ENCODE assay signal across 9 cellular contexts in genomic region chr2:223956267-223956666, GRCh38. TPM values are rescaled to one million over a fixed set of nuclear protein-coding genes. Genes with fewer than 3 reads are reported as not detected.
DNase-seq lines count a peak whose midpoint lies in the region; ATAC-seq and TF ChIP-seq lines count a peak whose summit lies in the region.
"Had no signal": no experiment of that assay in that cellular context is flagged by ENCODE, and none has a peak within 500 bp of the region (broad histone marks: within the 10 kb centered on the region; RNA-seq: fewer than 3 reads in every experiment).

No MANE protein-coding gene starts in this region.

- TF ChIP-seq CTCF in right atrium auricular region (IDR thresholded peaks at IDR 0.05) = no peak

- no peak overlapping the region for H3K4ac ChIP-seq in mesendoderm (ENCODE audit: low read depth, low read length)

- no peak overlapping the region for H4K8ac ChIP-seq in mesendoderm (ENCODE audit: low read depth, low read length)

- ATAC-seq in Right ventricle myocardium inferior = no peak

- no CpG with 5 or more reads among the region's 4 CpGs for WGBS in mesendoderm (ENCODE audit: extremely low coverage, insufficient coverage, low lambda C conversion rate)

- H3K4me2 ChIP-seq in mesendoderm (ENCODE audit: low read length) = no peak overlapping the region

- peaks cover 20% of the 10 kb centered on the region for H3K36me3 Mint-ChIP-seq in T-helper 2 cell treated with Interferon-gamma antibody and Interleukin-4, amounts not matched to agents 5 μg/mL and 100 μg/mL, for 36 hours (ENCODE audit: low read depth)

- H3K27me3 ChIP-seq in right atrium auricular region = no peaks in the 10 kb centered on the region
- H3K27me3 ChIP-seq in mesendoderm (ENCODE audit: insufficient read depth, low read length, poor library complexity) = no peaks in the 10 kb centered on the region

- H3K18ac ChIP-seq in mesendoderm (ENCODE audit: low read length) = peak overlapping the region; percentile 28

- H3K36me3 ChIP-seq in right atrium auricular region = no peaks in the 10 kb centered on the region
- peaks cover 2% of the 10 kb centered on the region for H3K36me3 ChIP-seq in mesendoderm (ENCODE audit: control insufficient read depth, insufficient read depth, low read length)

- H3K4me3 ChIP-seq in right atrium auricular region (peak overlapping the region in 1 of 2 donors; percentile 85), mesendoderm (ENCODE audit: low read length) (no peak overlapping the region)

- no peak overlapping the region for H3K56ac ChIP-seq in mesendoderm (ENCODE audit: low read length)

- H3K9ac ChIP-seq in mesendoderm (ENCODE audit: low read length) = no peak overlapping the region

- peaks cover 26% of the 10 kb centered on the region for H3K79me2 ChIP-seq in mesendoderm (ENCODE audit: control insufficient read depth, insufficient read depth, low read length)

- peak overlapping the region; percentile 95 for H3K4me3 Mint-ChIP-seq in T-helper 2 cell treated with Interferon-gamma antibody and Interleukin-4, amounts not matched to agents 5 μg/mL and 100 μg/mL, for 36 hours

- no peak overlapping the region for H4K5ac ChIP-seq in mesendoderm (ENCODE audit: low read length)

- H2BK15ac ChIP-seq in mesendoderm (replicated peaks; ENCODE audit: low read depth) = peak overlapping the region; percentile 57

- intact Hi-C loops in Right ventricle myocardium inferior (cut with DNase I) = loop anchor here (5.0 kb wide), 1 partner anchor 631 kb away; the partner anchor contains the start of gene CUL3

- peak overlapping the region; percentile 84 for H3K27ac Mint-ChIP-seq in T-helper 2 cell treated with Interferon-gamma antibody and Interleukin-4, amounts not matched to agents 5 μg/mL and 100 μg/mL, for 36 hours

- peaks cover 1% of the 10 kb centered on the region for H3K79me1 ChIP-seq in mesendoderm (ENCODE audit: low read length)

- POLR2A ChIA-PET in HEK293T (lab: Yijun Ruan, JAX) = no interaction called here

- H2BK120ac ChIP-seq in mesendoderm (ENCODE audit: low read depth, low read length) = no peak overlapping the region

- H3K27ac ChIP-seq in right atrium auricular region (peak overlapping the region; percentile 85), mesendoderm (ENCODE audit: low read depth, low read length) (no peak overlapping the region)

- no peak overlapping the region for H2AK5ac ChIP-seq in mesendoderm (ENCODE audit: low read length)

- no peaks in the 10 kb centered on the region for H3K9me3 ChIP-seq in right atrium auricular region

- H3K4me1 Mint-ChIP-seq in T-helper 2 cell treated with Interferon-gamma antibody and Interleukin-4, amounts not matched to agents 5 μg/mL and 100 μg/mL, for 36 hours (ENCODE audit: low read depth) = peaks cover 43% of the 10 kb centered on the region

- CTCF ChIA-PET in HEK293T (lab: Yijun Ruan, JAX) = no interaction called here

- H3K4me1 ChIP-seq in right atrium auricular region = peaks cover 0 to 41% of the 10 kb centered on the region in 2 donors
- H3K4me1 ChIP-seq in mesendoderm (ENCODE audit: control insufficient read depth, low read depth, low read length) = peaks cover 4% of the 10 kb centered on the region

- no peak overlapping the region for H3K23ac ChIP-seq in mesendoderm (ENCODE audit: low read length)

- no peaks in the 10 kb centered on the region for H3K9me3 Mint-ChIP-seq in T-helper 2 cell treated with Interferon-gamma antibody and Interleukin-4, amounts not matched to agents 5 μg/mL and 100 μg/mL, for 36 hours

- DNase-seq in right atrium auricular region (ENCODE audit: low spot score) = no peak
- DNase-seq in Right ventricle myocardium inferior (ENCODE audit: missing footprints) = no peak
- no peak for DNase-seq in T-helper 2 cell treated with Interferon-gamma antibody and Interleukin-4, amounts not matched to agents 5 μg/mL and 100 μg/mL, for 36 hours (ENCODE audit: low spot score)
- no peak for DNase-seq in mesendoderm
- DNase-seq in SK-N-DZ (ENCODE audit: low spot score) = no peak
- DNase-seq in GOT3 (lab: John Stamatoyannopoulos, UW) = no peak
- no peak for DNase-seq in stimulated activated CD4-positive, alpha-beta T cell treated with anti-CD3 and anti-CD28 coated beads, Interleukin-15, amount 100 ng/mL, for 24 hours
- no peak for DNase-seq in HEK293T (ENCODE audit: extremely low spot score)
- DNase-seq: stimulated activated CD4-positive, alpha-beta T cell treated with anti-CD3 and anti-CD28 coated beads, Interleukin-1b, Interleukin-23, amount 100 ng/mL, for 48 hours had no signal

- H3K27me3 Mint-ChIP-seq in T-helper 2 cell treated with Interferon-gamma antibody and Interleukin-4, amounts not matched to agents 5 μg/mL and 100 μg/mL, for 36 hours (ENCODE audit: low read depth) = no peaks in the 10 kb centered on the region

- no peak overlapping the region for H2BK5ac ChIP-seq in mesendoderm (ENCODE audit: low read length)

TF ChIP-seq in HEK293T, 16 proteins besides CTCF, POLR2A, EP300 and RAD21:
- TF ChIP-seq CTBP1 (IDR thresholded peaks at IDR 0.05; ENCODE audit: borderline replicate concordance) = no peak
- TF ChIP-seq LEF1 (IDR thresholded peaks at IDR 0.05; ENCODE audit: borderline replicate concordance) = no peak
- no peak for TF ChIP-seq FOXA1 (IDR thresholded peaks at IDR 0.05)
TF ChIP-seq in HEK293T: peak in this region for 0.

RNA-seq across cellular contexts. Expression of gene MRPL44, which starts 1.0 kb away (rescaled TPM):
- total RNA-seq in right atrium auricular region (10 to 100 TPM; 21.8 to 43.7 TPM), Right ventricle myocardium inferior (36.5 TPM)
- polyA plus RNA-seq in mesendoderm (2013, experiment 1 of 2) = 49.3 TPM
- 49.4 TPM for polyA plus RNA-seq in mesendoderm (2013, experiment 2 of 2)
- 47.3 and 48.6 TPM in 2 replicates for polyA plus RNA-seq in SK-N-DZ (2014; cell fraction: cytosol; rRNA removed)
- polyA plus RNA-seq in SK-N-DZ (2014; cell fraction: nucleus; rRNA removed) = 14.9 and 17.8 TPM in 2 replicates

RNA-seq across cellular contexts. Expression of gene WDFY1, which starts 11.1 kb away (rescaled TPM):
- total RNA-seq in right atrium auricular region (10 to 100 TPM; 13.8 to 16.8 TPM), Right ventricle myocardium inferior (13.4 TPM)
- 41.8 TPM for polyA plus RNA-seq in mesendoderm (2013, experiment 1 of 2)
- 41.0 TPM for polyA plus RNA-seq in mesendoderm (2013, experiment 2 of 2)
- 22.0 and 24.8 TPM in 2 replicates for polyA plus RNA-seq in SK-N-DZ (2014; cell fraction: cytosol; rRNA removed)
- polyA plus RNA-seq in SK-N-DZ (2014; cell fraction: nucleus; rRNA removed) = 21.0 and 22.1 TPM in 2 replicates
